Comparison of ENCODE assay signal across 25 cellular contexts in genomic region chr22:29519996-29520395, GRCh38. TPM values are rescaled to one million over a fixed set of nuclear protein-coding genes. Genes with fewer than 3 reads are reported as not detected.
"Had no signal": no experiment of that assay in that cellular context is flagged by ENCODE, and none has a peak within 500 bp of the region (broad histone marks: within the 10 kb centered on the region; RNA-seq: fewer than 3 reads in every experiment).

No MANE protein-coding gene starts in this region.

- H3K27ac Mint-ChIP-seq: activated CD4-positive, alpha-beta memory T cell treated with anti-CD3 and anti-CD28 coated beads, Interleukin-2, amount 10 ng/mL, durations not matched to agents 7 days and 5 days; activated naive CD8-positive, alpha-beta T cell; activated T-cell treated with anti-CD3 and anti-CD28 coated beads, Interleukin-2, amount 50 U/mL, for 72 hours had no signal

- H3K27me3 ChIP-seq: body of pancreas, colonic mucosa had no signal

- H3K27ac ChIP-seq: body of pancreas, colonic mucosa had no signal

- H3K4me1 ChIP-seq: body of pancreas, colonic mucosa had no signal

- ATAC-seq: activated T-cell treated with anti-CD3 and anti-CD28 coated beads, Interleukin-2, amount 50 U/mL, for 72 hours; body of pancreas; esophagus mucosa; WTC11 had no signal

- H3K4me3 ChIP-seq: body of pancreas, colonic mucosa had no signal

- H3K27me3 Mint-ChIP-seq: activated CD4-positive, alpha-beta memory T cell treated with anti-CD3 and anti-CD28 coated beads, Interleukin-2, amount 10 ng/mL, durations not matched to agents 7 days and 5 days; activated CD4-positive, alpha-beta T cell treated with anti-CD3 and anti-CD28 coated beads, Interleukin-2, amount 10 ng/mL, durations not matched to agents 7 days and 5 days; activated naive CD8-positive, alpha-beta T cell; activated T-cell treated with anti-CD3 and anti-CD28 coated beads, Interleukin-2, amount 50 U/mL, for 24 hours had no signal

- H3K4me3 Mint-ChIP-seq: activated CD4-positive, alpha-beta memory T cell treated with anti-CD3 and anti-CD28 coated beads, Interleukin-2, amount 10 ng/mL, durations not matched to agents 7 days and 5 days; activated CD4-positive, alpha-beta T cell treated with anti-CD3 and anti-CD28 coated beads, Interleukin-2, amount 10 ng/mL, durations not matched to agents 7 days and 5 days; activated naive CD8-positive, alpha-beta T cell; activated T-cell treated with anti-CD3 and anti-CD28 coated beads, Interleukin-2, amount 50 U/mL, for 24 hours; activated T-cell treated with anti-CD3 and anti-CD28 coated beads, Interleukin-2, amount 50 U/mL, for 72 hours; endodermal cell; WTC11 had no signal

- H3K4me1 Mint-ChIP-seq: activated CD4-positive, alpha-beta memory T cell treated with anti-CD3 and anti-CD28 coated beads, Interleukin-2, amount 10 ng/mL, durations not matched to agents 7 days and 5 days; activated CD4-positive, alpha-beta T cell treated with anti-CD3 and anti-CD28 coated beads, Interleukin-2, amount 10 ng/mL, durations not matched to agents 7 days and 5 days; endodermal cell; WTC11 had no signal

- DNase-seq: activated CD4-positive, alpha-beta memory T cell treated with anti-CD3 and anti-CD28 coated beads, Interleukin-2, amount 10 ng/mL, durations not matched to agents 7 days and 5 days; activated CD4-positive, alpha-beta T cell treated with anti-CD3 and anti-CD28 coated beads for 1 hour; activated CD4-positive, alpha-beta T cell treated with anti-CD3 and anti-CD28 coated beads for 4 hours; activated CD4-positive, alpha-beta T cell treated with anti-CD3 and anti-CD28 coated beads, Interleukin-2, amount 10 ng/mL, durations not matched to agents 7 days and 5 days; activated CD4-positive, alpha-beta T cell treated with anti-CD3 and anti-CD28 coated beads, Interleukin-2, amount 50 U/mL, for 4 hours; activated CD8-positive, alpha-beta memory T cell treated with anti-CD3 and anti-CD28 coated beads, Interleukin-2, amount 50 U/mL, for 48 hours; activated gamma-delta T cell treated with Interleukin-2 at 50 U/mL for 16 hours; activated naive CD4-positive, alpha-beta T cell treated with anti-CD3 and anti-CD28 coated beads, Interleukin-2, amount 50 U/mL, for 16 hours; activated naive CD4-positive, alpha-beta T cell treated with Interleukin-2 at 50 U/mL for 16 hours; activated T-cell treated with anti-CD3 and anti-CD28 coated beads for 4 hours; activated T-cell treated with anti-CD3 and anti-CD28 coated beads, Interleukin-2, amount 50 U/mL, for 24 hours; activated T-cell treated with anti-CD3 and anti-CD28 coated beads, Interleukin-2, amount 50 U/mL, for 72 hours; anterior cingulate cortex; body of pancreas; caudate nucleus; cerebellar nuclear complex; colonic mucosa; effector CD8-positive, alpha-beta T cell; endodermal cell; foreskin fibroblast; T-helper 1 cell; T-helper 2 cell had no signal

- H3K9me3 Mint-ChIP-seq: activated CD4-positive, alpha-beta memory T cell treated with anti-CD3 and anti-CD28 coated beads, Interleukin-2, amount 10 ng/mL, durations not matched to agents 7 days and 5 days; activated CD4-positive, alpha-beta T cell treated with anti-CD3 and anti-CD28 coated beads, Interleukin-2, amount 10 ng/mL, durations not matched to agents 7 days and 5 days; activated T-cell treated with anti-CD3 and anti-CD28 coated beads, Interleukin-2, amount 50 U/mL, for 24 hours; activated T-cell treated with anti-CD3 and anti-CD28 coated beads, Interleukin-2, amount 50 U/mL, for 72 hours; endodermal cell; WTC11 had no signal

- H3K9me3 ChIP-seq: body of pancreas, colonic mucosa had no signal

RNA-seq across cellular contexts. Expression of gene NEFH, which starts 40.0 kb away (rescaled TPM):
- total RNA-seq: esophagus mucosa had no signal
